Comparison of ENCODE assay signal across 17 cellular contexts in the genomic region with DNA sequence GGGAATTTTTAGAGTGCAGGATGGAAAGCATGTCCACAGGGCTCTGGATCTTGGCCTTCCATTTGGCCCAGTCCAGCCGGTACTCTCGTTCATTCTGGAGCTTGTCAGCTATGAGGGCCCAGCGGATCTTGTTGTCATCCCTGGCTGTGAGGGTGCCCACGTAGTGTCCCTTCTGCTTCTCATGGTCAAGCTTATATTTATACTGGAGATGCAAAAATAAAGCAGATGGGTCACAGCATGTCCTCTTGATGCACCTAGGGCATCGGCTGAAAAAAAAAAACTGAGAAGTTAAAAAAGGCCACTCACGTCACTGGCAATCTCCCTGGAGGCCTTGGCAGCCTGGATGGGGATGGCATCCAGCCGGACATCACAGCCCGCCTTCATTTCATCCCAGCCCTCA.
DNase-seq lines count a peak whose midpoint lies in the region; ATAC-seq and TF ChIP-seq lines count a peak whose summit lies in the region.
"Had no signal": no experiment of that assay in that cellular context is flagged by ENCODE, and none has a peak within 500 bp of the region (broad histone marks: within the 10 kb centered on the region; RNA-seq: fewer than 3 reads in every experiment).

No MANE protein-coding gene starts in this region.

- TF ChIP-seq POLR2A in gastrocnemius medialis (IDR thresholded peaks at IDR 0.05) = no peak

- no peaks in the 10 kb centered on the region for H3K9me3 ChIP-seq in gastrocnemius medialis
- H3K9me3 ChIP-seq: A549 had no signal

- in situ Hi-C loops in G401 (cut with HindIII; ENCODE audit: low sequenced_read_pairs) (no loop called here), gastrocnemius medialis (cut with MboI; ENCODE audit: low sequenced_read_pairs in 4 of 4) (no loop called here)

- peak overlapping the region; percentile 17 to 84 (median 66) for H3K27ac ChIP-seq in gastrocnemius medialis
- H3K27ac ChIP-seq: 22Rv1, A549, C4-2B had no signal

- ATAC-seq in left cardiac atrium (peak; percentile 84), Right ventricle myocardium inferior (no peak), gastrocnemius medialis (peak; percentile 85 to 94), GM18909 (IDR thresholded peaks at IDR 0.05; ENCODE audit: poor library complexity, unreplicated experiment) (no peak)
- ATAC-seq: A549, HepG2 had no signal

- H3K4me1 ChIP-seq in gastrocnemius medialis = peaks cover 6 to 17% of the 10 kb centered on the region in 2 donors
- H3K4me1 ChIP-seq: A549 had no signal

- no peaks in the 10 kb centered on the region for H3K27me3 ChIP-seq in gastrocnemius medialis

- no peak overlapping the region for H3K4me3 ChIP-seq in gastrocnemius medialis
- H3K4me3 ChIP-seq: A549 had no signal

- TF ChIP-seq CTCF in gastrocnemius medialis (IDR thresholded peaks at IDR 0.05 in 4 of 5, conservative IDR thresholded peaks at IDR 0.05 in 1 of 5) = no peak

- H3K36me3 ChIP-seq in gastrocnemius medialis = peaks cover 2 to 95% of the 10 kb centered on the region in 2 donors

- intact Hi-C loops in left cardiac atrium (cut with DNase I) (no loop called here), Right ventricle myocardium inferior (cut with DNase I) (no loop called here), gastrocnemius medialis (cut with DNase I; ENCODE audit: low total_unique reads) (no loop called here)

- peak; percentile 27 for DNase-seq in left cardiac atrium
- no peak for DNase-seq in Right ventricle myocardium inferior (ENCODE audit: missing footprints)
- DNase-seq in G401 (ENCODE audit: low spot score) = peak; percentile 98
- DNase-seq in cerebellar nuclear complex (lab: John Stamatoyannopoulos, UW) = peak; percentile 89 to 92
- DNase-seq in gastrocnemius medialis = peak in 1 of 2 donors; percentile 83
- no peak for DNase-seq in activated CD4-positive, alpha-beta T cell treated with anti-CD3 and anti-CD28 coated beads, Interleukin-2, amount 50 U/mL, for 1 hour
- DNase-seq: AML-193; CD4-positive, alpha-beta T cell; DMS153; DMS79; GF-D8; H9 had no signal

Comparison
In these comparisons a context has a peak if more than half of its experiments do, and no peak if none do; other contexts are left out.
1. ATAC-seq: peak in left cardiac atrium (2 of 2) and gastrocnemius medialis (2 of 2); none in Right ventricle myocardium inferior (single experiment) and GM18909 (single experiment).
2. DNase-seq: peak in left cardiac atrium (single experiment), G401 (single experiment) and cerebellar nuclear complex (2 of 2); none in Right ventricle myocardium inferior (single experiment) and activated CD4-positive, alpha-beta T cell treated with anti-CD3 and anti-CD28 coated beads, Interleukin-2, amount 50 U/mL, for 1 hour (single experiment).